In genomic region chr2:28434600-28434989, GRCh38 we compare ENCODE assay signal across 27 cellular contexts. TPM values are rescaled to one million over a fixed set of nuclear protein-coding genes. Genes with fewer than 3 reads are reported as not detected.
DNase-seq lines count a peak whose midpoint lies in the region; ATAC-seq, FAIRE-seq and TF ChIP-seq lines count a peak whose summit lies in the region.
"Had no signal": no experiment of that assay in that cellular context is flagged by ENCODE, and none has a peak within 500 bp of the region (broad histone marks: within the 10 kb centered on the region; RNA-seq: fewer than 3 reads in every experiment).

No MANE protein-coding gene starts in this region.

- H3K4me1 ChIP-seq in right lobe of liver: peaks cover 0 to 8% (median 1%) of the 10 kb centered on the region in 4 donors
- H3K4me1 ChIP-seq in vagina: peaks cover 32% of the 10 kb centered on the region
- H3K4me1 ChIP-seq: ascending aorta had no signal

- no peaks in the 10 kb centered on the region for H3K27me3 ChIP-seq in right lobe of liver
- H3K27me3 ChIP-seq in vagina: no peaks in the 10 kb centered on the region
- H3K27me3 ChIP-seq: ascending aorta; BLaER1 treated with 17β-estradiol and CSF1 and Interleukin-3, amounts not matched to agents 10 nM and 100 nM had no signal

- H3K27ac ChIP-seq in right lobe of liver (no peak overlapping the region), vagina (no peak overlapping the region)
- H3K27ac ChIP-seq: ascending aorta; BLaER1 treated with 17β-estradiol and CSF1 and Interleukin-3, amounts not matched to agents 10 nM and 100 nM had no signal

- DNase-seq in COLO668 (lab: John Stamatoyannopoulos, UW; ENCODE audit: unreplicated experiment): peak; percentile 86
- DNase-seq in DMS53 (lab: John Stamatoyannopoulos, UW): peak; percentile 55
- peak; percentile 93 for DNase-seq in SHP77 treated with DMSO at 0.1 percent for 48 hours (lab: John Stamatoyannopoulos, UW)
- DNase-seq in right lobe of liver: peak; percentile 83 to 86 (median 85)
- no peak for DNase-seq in vagina (ENCODE audit: extremely low spot score in 2 of 2)
- no peak for DNase-seq in GM12891 (ENCODE audit: insufficient read length, low spot score)
- DNase-seq: activated CD4-positive, alpha-beta T cell treated with anti-CD3 and anti-CD28 coated beads for 36 hours; activated CD8-positive, alpha-beta memory T cell treated with anti-CD3 and anti-CD28 coated beads for 24 hours; activated gamma-delta T cell; activated T-cell treated with anti-CD3 and anti-CD28 coated beads, Interleukin-2, amount 50 U/mL, for 1 hour; Caco-2; cortex of kidney; erythroblast; kidney; midbrain; naive thymus-derived CD4-positive, alpha-beta T cell; NCI-H1417; NCI-H2081 treated with DMSO at 0.1 percent for 48 hours; NCI-H345; NCI-H69; stimulated activated naive CD4-positive, alpha-beta T cell; SW 1271 had no signal

- FAIRE-seq in GM12891 (lab: Jason Lieb, UNC): no peak
- FAIRE-seq: kidney had no signal

- H3K9me3 ChIP-seq in right lobe of liver: no peaks in the 10 kb centered on the region
- H3K9me3 ChIP-seq in vagina: no peaks in the 10 kb centered on the region
- H3K9me3 ChIP-seq: ascending aorta had no signal

- H3K36me3 ChIP-seq in right lobe of liver (no peaks in the 10 kb centered on the region), vagina (no peaks in the 10 kb centered on the region)
- H3K36me3 ChIP-seq: ascending aorta; BLaER1 treated with 17β-estradiol and CSF1 and Interleukin-3, amounts not matched to agents 10 nM and 100 nM had no signal

- TF ChIP-seq POLR2A in right lobe of liver (IDR thresholded peaks at IDR 0.05): no peak
- TF ChIP-seq POLR2A in vagina (IDR thresholded peaks at IDR 0.05): no peak
- TF ChIP-seq POLR2A in GM12891 (IDR thresholded peaks at IDR 0.05; ENCODE audit: low read depth, low read length): no peak

- peak; percentile 83 to 95 (median 90) for ATAC-seq in right lobe of liver
- ATAC-seq in HG03135 (IDR thresholded peaks at IDR 0.05; ENCODE audit: unreplicated experiment): no peak
- no peak for ATAC-seq in HG02938 (IDR thresholded peaks at IDR 0.05; ENCODE audit: unreplicated experiment)
- ATAC-seq: HCT116; naive thymus-derived CD4-positive, alpha-beta T cell had no signal

- no CpG with 5 or more reads among the region's 5 CpGs for WGBS in right lobe of liver (ENCODE audit: insufficient coverage, low coverage, low lambda C conversion rate, missing lambda C conversion rate)

- no peak for TF ChIP-seq CTCF in right lobe of liver (IDR thresholded peaks at IDR 0.05)
- no peak for TF ChIP-seq CTCF in vagina (IDR thresholded peaks at IDR 0.05)

- intact Hi-C loops in right lobe of liver (cut with DNase I): no loop called here
- intact Hi-C loops in vagina (cut with DNase I): no loop called here

- H3K4me3 ChIP-seq in right lobe of liver (no peak overlapping the region), vagina (no peak overlapping the region)
- H3K4me3 ChIP-seq: ascending aorta; BLaER1 treated with 17β-estradiol and CSF1 and Interleukin-3, amounts not matched to agents 10 nM and 100 nM had no signal

TF ChIP-seq in GM12891, 5 proteins besides CTCF, POLR2A, EP300 and RAD21:
- TF ChIP-seq PAX5 (IDR thresholded peaks at IDR 0.05; ENCODE audit: insufficient read depth, low read length, severe bottlenecking) (no peak), POU2F2 (IDR thresholded peaks at IDR 0.05; ENCODE audit: low read depth, low read length) (no peak), SPI1 (IDR thresholded peaks at IDR 0.05; ENCODE audit: low read depth, low read length) (no peak), POLR2AphosphoS5 (IDR thresholded peaks at IDR 0.05; ENCODE audit: low read depth, low read length) (no peak), TAF1 (IDR thresholded peaks at IDR 0.05; ENCODE audit: low read depth, low read length) (no peak)

RNA-seq across cellular contexts. Expression of gene FOSL2, which starts 41.9 kb away (rescaled TPM):
- total RNA-seq in right lobe of liver (10 to 100 TPM in 4 of 6 experiments, 1 to 10 TPM in 2; 8.1 to 70.7 (median 14.9) TPM), vagina (213 TPM)
- 1.1 TPM for polyA plus RNA-seq in GM12891 (2012; ENCODE audit: low read depth, missing spikeins)

Comparison
In these comparisons a context has a peak if more than half of its experiments do, and no peak if none do; other contexts are left out.
1. DNase-seq: peak in COLO668 (single experiment), DMS53 (single experiment), SHP77 treated with DMSO at 0.1 percent for 48 hours (single experiment) and right lobe of liver (3 of 3); none in vagina (0 of 2) and GM12891 (single experiment).
2. ATAC-seq: peak in right lobe of liver (4 of 4); none in HG03135 (single experiment) and HG02938 (single experiment).